Comparison of ENCODE assay signal across 8 cellular contexts in the genomic region with DNA sequence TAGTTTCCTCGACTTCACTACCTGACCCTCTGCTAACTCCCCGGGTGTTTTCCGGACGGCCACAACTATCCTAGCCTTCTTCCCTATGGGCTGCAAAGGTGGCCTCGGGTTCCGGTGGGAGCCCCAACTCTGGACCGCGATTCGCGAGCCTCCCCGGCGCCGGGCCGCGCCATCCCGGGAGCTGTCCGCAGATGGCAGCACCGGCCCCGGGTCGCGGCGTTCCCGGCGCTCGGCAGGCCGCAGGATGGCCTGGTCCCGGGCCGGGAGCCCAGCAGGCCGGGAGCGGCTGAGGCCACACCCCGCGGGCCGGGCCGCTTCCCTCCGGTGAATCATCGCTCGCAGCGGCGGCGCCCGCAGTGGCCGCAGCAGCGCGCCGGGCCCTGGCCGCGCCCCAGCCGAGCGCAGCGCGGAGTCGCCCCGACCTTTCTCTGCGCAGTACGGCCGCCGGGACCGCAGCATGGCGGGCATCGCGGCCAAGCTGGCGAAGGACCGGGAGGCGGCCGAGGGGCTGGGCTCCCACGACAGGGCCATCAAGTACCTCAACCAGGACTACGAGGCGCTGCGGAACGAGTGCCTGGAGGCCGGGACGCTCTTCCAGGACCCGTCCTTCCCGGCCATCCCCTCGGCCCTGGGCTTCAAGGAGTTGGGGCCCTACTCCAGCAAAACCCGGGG. TPM values are rescaled to one million over a fixed set of nuclear protein-coding genes. Genes with fewer than 3 reads are reported as not detected.
DNase-seq lines count a peak whose midpoint lies in the region; ATAC-seq and TF ChIP-seq lines count a peak whose summit lies in the region.

A gene (plus strand): TSS at position 356 of the 672 bp plus-strand sequence. CDS start 102 bp downstream, at position 458.

- H3K27me3 Mint-ChIP-seq in activated naive CD8-positive, alpha-beta T cell treated with anti-CD3 and anti-CD28 coated beads for 36 hours, result peaks cover 5% of the 10 kb centered on the region

- no peak within 1 kb of the TSS for H2BK15ac ChIP-seq in neuronal stem cell (ENCODE audit: low read length)

- peak within 1 kb of the TSS; percentile 79 for H3K4me2 ChIP-seq in neuronal stem cell (ENCODE audit: insufficient read depth, low read length, poor library complexity, severe bottlenecking)

- H3K4me3 Mint-ChIP-seq in activated naive CD8-positive, alpha-beta T cell treated with anti-CD3 and anti-CD28 coated beads for 36 hours, result peak within 1 kb of the TSS; percentile 81

- H3K79me1 ChIP-seq in neuronal stem cell (ENCODE audit: low read depth, low read length), result no peaks in the 10 kb centered on the region

- peaks cover 3% of the 10 kb centered on the region for H3K36me3 Mint-ChIP-seq in activated naive CD8-positive, alpha-beta T cell treated with anti-CD3 and anti-CD28 coated beads for 36 hours

- H3K4ac ChIP-seq in neuronal stem cell (ENCODE audit: low read length), result peak within 1 kb of the TSS; percentile 15

- peak within 1 kb of the TSS; percentile 93 for H2AFZ ChIP-seq in neuronal stem cell (ENCODE audit: low read length)

- H3K4me1 ChIP-seq in SJSA1 (replicated peaks) (peaks cover 73% of the 10 kb centered on the region), neuronal stem cell (ENCODE audit: control insufficient read depth in 2 of 2, insufficient read depth in 1 of 2, low read depth in 1 of 2, low read length in 2 of 2) (peaks cover 11 to 16% of the 10 kb centered on the region in 2 donors), upper lobe of right lung (peaks cover 56% of the 10 kb centered on the region)

- H2BK5ac ChIP-seq in neuronal stem cell (ENCODE audit: low read length), result peak within 1 kb of the TSS; percentile 88

- no CpG with 5 or more reads among the region's 76 CpGs for WGBS in neuronal stem cell (ENCODE audit: extremely low coverage in 2 of 2, insufficient read length in 2 of 2, insufficient replicate concordance in 1 of 2), 2 donors

- no peak within 1 kb of the TSS for H4K8ac ChIP-seq in neuronal stem cell (ENCODE audit: low read depth, low read length)

- peak within 1 kb of the TSS; percentile 97 for H3K9ac ChIP-seq in neuronal stem cell (ENCODE audit: low read depth, low read length, poor library complexity)

- peak within 1 kb of the TSS; percentile 58 for H4K91ac ChIP-seq in neuronal stem cell (ENCODE audit: low read depth, low read length, poor library complexity)

- H3K9me3 Mint-ChIP-seq in activated naive CD8-positive, alpha-beta T cell treated with anti-CD3 and anti-CD28 coated beads for 36 hours, result no peaks in the 10 kb centered on the region

- H3K4me1 Mint-ChIP-seq in activated naive CD8-positive, alpha-beta T cell treated with anti-CD3 and anti-CD28 coated beads for 36 hours, result peaks cover 44% of the 10 kb centered on the region

- H3K4me3 ChIP-seq in SJSA1 (peak within 1 kb of the TSS; percentile 98), neuronal stem cell (ENCODE audit: low read length in 2 of 2) (peak within 1 kb of the TSS; percentile 83 to 90), upper lobe of right lung (peak within 1 kb of the TSS; percentile 78)

- peak within 1 kb of the TSS; percentile 68 for H3K27ac Mint-ChIP-seq in activated naive CD8-positive, alpha-beta T cell treated with anti-CD3 and anti-CD28 coated beads for 36 hours

- H3K18ac ChIP-seq in neuronal stem cell (ENCODE audit: low read length), result peak within 1 kb of the TSS; percentile 98

- H3K36me3 ChIP-seq in SJSA1 (peaks cover 43% of the 10 kb centered on the region), neuronal stem cell (replicated peaks in 1 of 2; ENCODE audit: control insufficient read depth in 2 of 2, insufficient read depth in 2 of 2, low read length in 2 of 2) (peaks cover 0 to 28% of the 10 kb centered on the region in 2 donors), upper lobe of right lung (no peaks in the 10 kb centered on the region)

- H2BK120ac ChIP-seq in neuronal stem cell (ENCODE audit: low read depth, low read length), result peak within 1 kb of the TSS; percentile 11

- peak within 1 kb of the TSS; percentile 94 for H3K23ac ChIP-seq in neuronal stem cell (ENCODE audit: low read depth, low read length, poor library complexity)

- TF ChIP-seq CTCF in upper lobe of right lung (IDR thresholded peaks at IDR 0.05), result peak; percentile 68

- H3K14ac ChIP-seq in neuronal stem cell (ENCODE audit: low read length), result no peak within 1 kb of the TSS

- DNase-seq in D341Med (ENCODE audit: low spot score), result peak; percentile 92
- peak; percentile 71 to 86 for DNase-seq in SJSA1 (ENCODE audit: low read depth in 1 of 2, low spot score in 2 of 2)
- DNase-seq in activated naive CD8-positive, alpha-beta T cell treated with anti-CD3 and anti-CD28 coated beads for 36 hours, result peak; percentile 71
- DNase-seq in glomerular endothelial cell (ENCODE audit: extremely low read depth, low read depth, low spot score), result no peak
- DNase-seq in neuronal stem cell (ENCODE audit: low spot score), result peak; percentile 64
- peak; percentile 93 for DNase-seq in upper lobe of right lung

- peak within 1 kb of the TSS; percentile 27 for H2AK5ac ChIP-seq in neuronal stem cell (ENCODE audit: low read depth, low read length)

- H3K27ac ChIP-seq in SJSA1, result peak within 1 kb of the TSS; percentile 92
- no peak within 1 kb of the TSS for H3K27ac ChIP-seq in neuronal stem cell (replicated peaks; ENCODE audit: low read length)
- peak within 1 kb of the TSS; percentile 98 for H3K27ac ChIP-seq in upper lobe of right lung

- H3K27me3 ChIP-seq in SJSA1 (replicated peaks) (no peaks in the 10 kb centered on the region), neuronal stem cell (ENCODE audit: control insufficient read depth in 3 of 3, insufficient read depth in 3 of 3, low read depth in 1 of 3, low read length in 3 of 3) (no peaks in the 10 kb centered on the region), upper lobe of right lung (no peaks in the 10 kb centered on the region)

- H2BK12ac ChIP-seq in neuronal stem cell (ENCODE audit: low read length), result no peak within 1 kb of the TSS

- intact Hi-C loops in upper lobe of right lung (cut with DNase I), result no loop called here

- ATAC-seq in GM19455 (IDR thresholded peaks at IDR 0.05; ENCODE audit: unreplicated experiment) (peak; percentile 59), HG03571 (IDR thresholded peaks at IDR 0.05; ENCODE audit: unreplicated experiment) (peak; percentile 72), upper lobe of right lung (peak; percentile 93)

- H3K9me3 ChIP-seq in SJSA1 (replicated peaks), result no peaks in the 10 kb centered on the region
- no peaks in the 10 kb centered on the region for H3K9me3 ChIP-seq in neuronal stem cell (replicated peaks in 1 of 2; ENCODE audit: control insufficient read depth in 2 of 2, insufficient read depth in 1 of 2, low read depth in 1 of 2, low read length in 2 of 2)
- no peaks in the 10 kb centered on the region for H3K9me3 ChIP-seq in upper lobe of right lung

RNA-seq across cellular contexts. Expression of the gene that starts here (rescaled TPM):
- 143 and 155 TPM in 2 replicates for total RNA-seq in SJSA1 (2014; rRNA removed; shearing (Covaris generic))
- total RNA-seq in activated naive CD8-positive, alpha-beta T cell treated with anti-CD3 and anti-CD28 coated beads for 36 hours, result 10 to 100 TPM; 23.6 to 24.3 TPM
- total RNA-seq in glomerular endothelial cell (277 and 310 TPM in 2 replicates), upper lobe of right lung (306 TPM)
- 50.4 TPM for polyA plus RNA-seq in neuronal stem cell (2013, experiment 1 of 2)
- 50.8 TPM for polyA plus RNA-seq in neuronal stem cell (2013, experiment 2 of 2)
